Comparison of ENCODE assay signal across 8 cellular contexts in genomic region chr9:35813434-35814105, GRCh38. TPM values are rescaled to one million over a fixed set of nuclear protein-coding genes. Genes with fewer than 3 reads are reported as not detected.
DNase-seq lines count a peak whose midpoint lies in the region; ATAC-seq and TF ChIP-seq lines count a peak whose summit lies in the region.

No MANE protein-coding gene starts in this region.

- no peaks in the 10 kb centered on the region for H3K27me3 ChIP-seq in Peyer's patch
- no peaks in the 10 kb centered on the region for H3K27me3 ChIP-seq in esophagus muscularis mucosa
- H3K27me3 ChIP-seq in prostate gland (replicated peaks; ENCODE audit: insufficient read depth) = no peaks in the 10 kb centered on the region

- no peaks in the 10 kb centered on the region for H3K9me3 ChIP-seq in Peyer's patch
- H3K9me3 ChIP-seq in esophagus muscularis mucosa = no peaks in the 10 kb centered on the region
- H3K9me3 ChIP-seq in prostate gland = no peaks in the 10 kb centered on the region

- H3K4me3 ChIP-seq in Peyer's patch (no peak overlapping the region), esophagus muscularis mucosa (peak overlapping the region in 2 of 4 donors; percentile 76 to 92), prostate gland (no peak overlapping the region)

- H3K4me3 Mint-ChIP-seq in activated CD8-positive, alpha-beta memory T cell treated with anti-CD3 and anti-CD28 coated beads, Interleukin-2, amount 10 ng/mL, durations not matched to agents 7 days and 5 days = peak overlapping the region; percentile 84

- peaks cover 0 to 7% (median 0%) of the 10 kb centered on the region in 3 donors for H3K36me3 ChIP-seq in Peyer's patch
- peaks cover 0 to 20% (median 15%) of the 10 kb centered on the region in 4 donors for H3K36me3 ChIP-seq in esophagus muscularis mucosa
- no peaks in the 10 kb centered on the region for H3K36me3 ChIP-seq in prostate gland

- H3K36me3 Mint-ChIP-seq in activated CD8-positive, alpha-beta memory T cell treated with anti-CD3 and anti-CD28 coated beads, Interleukin-2, amount 10 ng/mL, durations not matched to agents 7 days and 5 days = peaks cover 2% of the 10 kb centered on the region

- DNase-seq in activated CD8-positive, alpha-beta memory T cell treated with anti-CD3 and anti-CD28 coated beads, Interleukin-2, amount 10 ng/mL, durations not matched to agents 7 days and 5 days = no peak
- no peak for DNase-seq in activated CD8-positive, alpha-beta memory T cell treated with anti-CD3 and anti-CD28 coated beads for 24 hours
- no peak for DNase-seq in Peyer's patch
- no peak for DNase-seq in esophagus muscularis mucosa (ENCODE audit: extremely low spot score)
- DNase-seq in prostate gland (ENCODE audit: low spot score) = no peak
- no peak for DNase-seq in NCI-H1417 treated with DMSO at 0.1 percent for 48 hours (lab: John Stamatoyannopoulos, UW)
- no peak for DNase-seq in NCI-H226

- peak in 3 of 6 experiments; percentile 21 to 41 (median 33) for TF ChIP-seq CTCF in Peyer's patch (IDR thresholded peaks at IDR 0.05)
- TF ChIP-seq CTCF in esophagus muscularis mucosa (IDR thresholded peaks at IDR 0.05) = peak in 2 of 3 experiments; percentile 14 to 27
- TF ChIP-seq CTCF in prostate gland (IDR thresholded peaks at IDR 0.05) = peak in 2 of 4 experiments; percentile 12 to 13

- ATAC-seq in activated CD8-positive, alpha-beta memory T cell treated with anti-CD3 and anti-CD28 coated beads, Interleukin-2, amount 10 ng/mL, durations not matched to agents 7 days and 5 days = no peak
- ATAC-seq in HG02610 (IDR thresholded peaks at IDR 0.05; ENCODE audit: unreplicated experiment) = no peak

- peaks cover 0 to 30% (median 8%) of the 10 kb centered on the region in 4 donors for H3K4me1 ChIP-seq in Peyer's patch
- peaks cover 30 to 47% (median 44%) of the 10 kb centered on the region in 4 donors for H3K4me1 ChIP-seq in esophagus muscularis mucosa
- H3K4me1 ChIP-seq in prostate gland (replicated peaks) = peaks cover 5% of the 10 kb centered on the region

- intact Hi-C loops in esophagus muscularis mucosa (cut with DNase I) (no loop called here), prostate gland (cut with DNase I) (no loop called here)

- no peaks in the 10 kb centered on the region for H3K9me3 Mint-ChIP-seq in activated CD8-positive, alpha-beta memory T cell treated with anti-CD3 and anti-CD28 coated beads, Interleukin-2, amount 10 ng/mL, durations not matched to agents 7 days and 5 days (ENCODE audit: low read depth)

- TF ChIP-seq EP300 in esophagus muscularis mucosa (IDR thresholded peaks at IDR 0.05) = no peak

- peaks cover 44% of the 10 kb centered on the region for H3K4me1 Mint-ChIP-seq in activated CD8-positive, alpha-beta memory T cell treated with anti-CD3 and anti-CD28 coated beads, Interleukin-2, amount 10 ng/mL, durations not matched to agents 7 days and 5 days

- H3K27me3 Mint-ChIP-seq in activated CD8-positive, alpha-beta memory T cell treated with anti-CD3 and anti-CD28 coated beads, Interleukin-2, amount 10 ng/mL, durations not matched to agents 7 days and 5 days = peaks cover 2% of the 10 kb centered on the region

- H3K27ac ChIP-seq in Peyer's patch (peak overlapping the region; percentile 93 to 100 (median 99)), esophagus muscularis mucosa (replicated peaks in 1 of 4) (peak overlapping the region; percentile 94 to 100 (median 96)), prostate gland (peak overlapping the region; percentile 84 to 90)

- peak overlapping the region; percentile 97 for H3K27ac Mint-ChIP-seq in activated CD8-positive, alpha-beta memory T cell treated with anti-CD3 and anti-CD28 coated beads, Interleukin-2, amount 10 ng/mL, durations not matched to agents 7 days and 5 days

- TF ChIP-seq POLR2A in Peyer's patch (IDR thresholded peaks at IDR 0.05) (no peak), esophagus muscularis mucosa (IDR thresholded peaks at IDR 0.05; ENCODE audit: low read depth) (no peak), prostate gland (IDR thresholded peaks at IDR 0.05) (no peak)

- CTCF ChIA-PET in activated CD8-positive, alpha-beta memory T cell treated with anti-CD3 and anti-CD28 coated beads, Interleukin-2, amount 10 ng/mL, durations not matched to agents 7 days and 5 days (lab: Charles Lee) = interaction anchor here (1.0 to 3.2 kb wide), 10 partner anchors 9 to 210 kb away, joined by 3 to 13 read pairs (median 5); partner anchors contain the start of genes GBA2 and RGP1

- 85% methylated on average over 9 of the region's 10 CpGs for WGBS in esophagus muscularis mucosa
- 74% methylated on average over 10 of the region's 10 CpGs for WGBS in prostate gland

RNA-seq across cellular contexts. Expression of gene HINT2, which starts 1.3 kb away (rescaled TPM):
- total RNA-seq in activated CD8-positive, alpha-beta memory T cell treated with anti-CD3 and anti-CD28 coated beads, Interleukin-2, amount 10 ng/mL, durations not matched to agents 7 days and 5 days = 10 to 100 TPM; 68.9 to 73.5 TPM
- total RNA-seq in Peyer's patch = 10 to 100 TPM; 19.8 to 40.3 (median 28.7) TPM
- total RNA-seq in esophagus muscularis mucosa = 10 to 100 TPM; 23.4 to 32.4 (median 27.5) TPM
- 10 to 100 TPM; 38.6 to 39.7 TPM for total RNA-seq in prostate gland

RNA-seq across cellular contexts. Expression of gene SPAG8, which starts 1.5 kb away (rescaled TPM):
- total RNA-seq in activated CD8-positive, alpha-beta memory T cell treated with anti-CD3 and anti-CD28 coated beads, Interleukin-2, amount 10 ng/mL, durations not matched to agents 7 days and 5 days = 1 to 10 TPM; 1.2 to 1.4 TPM
- total RNA-seq in Peyer's patch (under 1 TPM in 1 of 4 donors, not detected in 3; 0.94 TPM), esophagus muscularis mucosa (1 to 10 TPM in 1 of 4 donors, under 1 TPM in 3; 0.65 to 2.0 (median 0.83) TPM), prostate gland (1 to 10 TPM in 1 of 2 donors, under 1 TPM in 1; 0.68 to 9.2 TPM)

RNA-seq across cellular contexts. Expression of gene FAM221B, which starts 15.0 kb away (rescaled TPM):
- total RNA-seq in activated CD8-positive, alpha-beta memory T cell treated with anti-CD3 and anti-CD28 coated beads, Interleukin-2, amount 10 ng/mL, durations not matched to agents 7 days and 5 days = not detected
- total RNA-seq in Peyer's patch = not detected
- not detected for total RNA-seq in esophagus muscularis mucosa
- 1 to 10 TPM in 1 of 2 donors, under 1 TPM in 1; 0.46 to 5.1 TPM for total RNA-seq in prostate gland

RNA-seq across cellular contexts. Expression of gene TMEM8B, which starts 15.5 kb away (rescaled TPM):
- total RNA-seq in activated CD8-positive, alpha-beta memory T cell treated with anti-CD3 and anti-CD28 coated beads, Interleukin-2, amount 10 ng/mL, durations not matched to agents 7 days and 5 days = 1 to 10 TPM; 1.2 to 3.5 TPM
- total RNA-seq in Peyer's patch (10 to 100 TPM in 1 of 4 donors, 1 to 10 TPM in 3; 6.0 to 11.6 (median 8.1) TPM), esophagus muscularis mucosa (10 to 100 TPM in 3 of 4 donors, 1 to 10 TPM in 1; 10.0 to 27.0 (median 20.3) TPM), prostate gland (10 to 100 TPM; 15.8 to 25.9 TPM)

RNA-seq across cellular contexts. Expression of gene NPR2, which starts 22.2 kb away (rescaled TPM):
- total RNA-seq in activated CD8-positive, alpha-beta memory T cell treated with anti-CD3 and anti-CD28 coated beads, Interleukin-2, amount 10 ng/mL, durations not matched to agents 7 days and 5 days = 10 to 100 TPM; 12.4 to 13.4 TPM
- 10 to 100 TPM in 3 of 4 donors, 1 to 10 TPM in 1; 6.7 to 29.5 (median 21.6) TPM for total RNA-seq in Peyer's patch
- 10 to 100 TPM; 22.0 to 35.9 (median 29.7) TPM for total RNA-seq in esophagus muscularis mucosa
- 10 to 100 TPM; 17.3 to 33.2 TPM for total RNA-seq in prostate gland
